11 cellular contexts compared by ENCODE assay signal in genomic region chr17:39706921-39707337, GRCh38. TPM values are rescaled to one million over a fixed set of nuclear protein-coding genes. Genes with fewer than 3 reads are reported as not detected.
DNase-seq lines count a peak whose midpoint lies in the region; ATAC-seq and TF ChIP-seq lines count a peak whose summit lies in the region.
"Had no signal": no experiment of that assay in that cellular context is flagged by ENCODE, and none has a peak within 500 bp of the region (broad histone marks: within the 10 kb centered on the region; RNA-seq: fewer than 3 reads in every experiment).

No MANE protein-coding gene starts in this region.

- peak overlapping the region; percentile 12 for H3K4me3 Mint-ChIP-seq in activated naive CD4-positive, alpha-beta T cell treated with anti-CD3 and anti-CD28 coated beads, Interleukin-2, amount 50 U/mL, for 24 hours
- H3K4me3 Mint-ChIP-seq in T-helper 17 cell (peak overlapping the region; percentile 62), neural progenitor cell (no peak overlapping the region)
- H3K4me3 Mint-ChIP-seq: IgD-negative memory B cell had no signal

- H2AFZ ChIP-seq in neural progenitor cell (replicated peaks), result no peak overlapping the region

- H3K36me3 ChIP-seq in tibial artery (peaks cover 45 to 53% (median 51%) of the 10 kb centered on the region in 3 donors), neural progenitor cell (no peaks in the 10 kb centered on the region)

- H3K4me1 Mint-ChIP-seq in activated naive CD4-positive, alpha-beta T cell treated with anti-CD3 and anti-CD28 coated beads, Interleukin-2, amount 50 U/mL, for 24 hours, result peaks cover 24% of the 10 kb centered on the region
- H3K4me1 Mint-ChIP-seq in T-helper 17 cell, result peaks cover 17% of the 10 kb centered on the region
- peaks cover 11% of the 10 kb centered on the region for H3K4me1 Mint-ChIP-seq in neural progenitor cell

- H3K4me1 ChIP-seq in tibial artery (peaks cover 0 to 62% (median 45%) of the 10 kb centered on the region in 4 donors), neural progenitor cell (peaks cover 34% of the 10 kb centered on the region)

- H3F3A ChIP-seq in neural progenitor cell (ENCODE audit: low read depth), result peaks cover 21% of the 10 kb centered on the region

- H3K4me3 ChIP-seq in tibial artery (no peak overlapping the region), neural progenitor cell (no peak overlapping the region)

- H3K9me3 ChIP-seq in T-helper 17 cell (ENCODE audit: control insufficient read depth, low read length, poor library complexity, severe bottlenecking) (no peaks in the 10 kb centered on the region), tibial artery (no peaks in the 10 kb centered on the region), neural progenitor cell (ENCODE audit: low read depth) (no peaks in the 10 kb centered on the region)

- TF ChIP-seq CTCF in tibial artery (IDR thresholded peaks at IDR 0.05) (no peak), neural progenitor cell (IDR thresholded peaks at IDR 0.05) (no peak)

- peak overlapping the region; percentile 78 for H3K27ac Mint-ChIP-seq in activated naive CD4-positive, alpha-beta T cell treated with anti-CD3 and anti-CD28 coated beads, Interleukin-2, amount 50 U/mL, for 24 hours
- H3K27ac Mint-ChIP-seq in T-helper 17 cell, result peak overlapping the region; percentile 77
- H3K27ac Mint-ChIP-seq in neural progenitor cell, result no peak overlapping the region
- H3K27ac Mint-ChIP-seq: IgD-negative memory B cell had no signal

- peaks cover 55% of the 10 kb centered on the region for H4K20me1 ChIP-seq in neural progenitor cell (ENCODE audit: low read depth)

- no peaks in the 10 kb centered on the region for H3K27me3 ChIP-seq in tibial artery
- no peaks in the 10 kb centered on the region for H3K27me3 ChIP-seq in neural progenitor cell

- H3K27ac ChIP-seq in tibial artery (peak overlapping the region; percentile 81 to 98), neural progenitor cell (no peak overlapping the region)

- H3K9ac ChIP-seq in neural progenitor cell, result no peak overlapping the region

- no peak overlapping the region for H3K4me2 ChIP-seq in neural progenitor cell

- no peaks in the 10 kb centered on the region for H3K9me3 Mint-ChIP-seq in activated naive CD4-positive, alpha-beta T cell treated with anti-CD3 and anti-CD28 coated beads, Interleukin-2, amount 50 U/mL, for 24 hours
- H3K9me3 Mint-ChIP-seq in neural progenitor cell, result no peaks in the 10 kb centered on the region
- H3K9me3 Mint-ChIP-seq: IgD-negative memory B cell had no signal

- H3K27me3 Mint-ChIP-seq in activated naive CD4-positive, alpha-beta T cell treated with anti-CD3 and anti-CD28 coated beads, Interleukin-2, amount 50 U/mL, for 24 hours, result peaks cover 1% of the 10 kb centered on the region
- H3K27me3 Mint-ChIP-seq in T-helper 17 cell, result no peaks in the 10 kb centered on the region
- H3K27me3 Mint-ChIP-seq in neural progenitor cell (ENCODE audit: insufficient read depth, low read depth), result peaks cover 4% of the 10 kb centered on the region

- ATAC-seq in T-helper 17 cell, result peak; percentile 62

- peaks cover 47% of the 10 kb centered on the region for H3K79me2 ChIP-seq in neural progenitor cell (ENCODE audit: low read depth)

- no peak for DNase-seq in activated naive CD4-positive, alpha-beta T cell treated with anti-CD3 and anti-CD28 coated beads, Interleukin-2, amount 50 U/mL, for 16 hours
- no peak for DNase-seq in T-helper 17 cell
- peak; percentile 30 for DNase-seq in kidney tubule cell (ENCODE audit: low spot score)
- no peak for DNase-seq in tibial artery
- DNase-seq in retina, result no peak
- no peak for DNase-seq in neural progenitor cell (ENCODE audit: low spot score)
- DNase-seq in superior temporal gyrus (ENCODE audit: extremely low spot score), result no peak
- DNase-seq: midbrain, NCI-H146 had no signal

- intact Hi-C loops in tibial artery (cut with DNase I; ENCODE audit: low total_unique reads), result no loop called here

- no peaks in the 10 kb centered on the region for H3K36me3 Mint-ChIP-seq in activated naive CD4-positive, alpha-beta T cell treated with anti-CD3 and anti-CD28 coated beads, Interleukin-2, amount 50 U/mL, for 24 hours
- H3K36me3 Mint-ChIP-seq in T-helper 17 cell (ENCODE audit: low read depth) (peaks cover 3% of the 10 kb centered on the region), neural progenitor cell (peaks cover 5% of the 10 kb centered on the region)

RNA-seq across cellular contexts. Expression of gene ERBB2, which starts 7.1 kb away (rescaled TPM):
- total RNA-seq in T-helper 17 cell, result 1 to 10 TPM; 1.3 to 3.5 TPM
- 75.2 and 116 TPM in 2 replicates for total RNA-seq in neural progenitor cell (ENCODE audit: low replicate concordance)

RNA-seq across cellular contexts. Expression of gene PGAP3, which starts 19.1 kb away (rescaled TPM):
- total RNA-seq in T-helper 17 cell, result 10 to 100 TPM; 28.8 to 31.3 TPM
- total RNA-seq in neural progenitor cell (ENCODE audit: low replicate concordance), result 6.6 and 26.1 TPM in 2 replicates

RNA-seq across cellular contexts. Expression of gene MIEN1, which starts 23.4 kb away (rescaled TPM):
- total RNA-seq in T-helper 17 cell (10 to 100 TPM; 36.9 to 41.8 TPM), neural progenitor cell (ENCODE audit: low replicate concordance) (20.1 and 27.6 TPM in 2 replicates)

RNA-seq across cellular contexts. Expression of gene GRB7, which starts 30.8 kb away (rescaled TPM):
- total RNA-seq in T-helper 17 cell (not detected), neural progenitor cell (ENCODE audit: low replicate concordance) (6.0 and 8.0 TPM in 2 replicates)

RNA-seq across cellular contexts. Expression of gene PNMT, which starts 38.7 kb away (rescaled TPM):
- not detected for total RNA-seq in T-helper 17 cell
- total RNA-seq in neural progenitor cell (ENCODE audit: low replicate concordance), result 0.28 TPM in 1 of 2 replicates, not detected in the other

Comparison
In these comparisons a context has a peak if more than half of its experiments do, and no peak if none do; other contexts are left out.
1. RNA of gene ERBB2, which starts 7.1 kb away (total RNA-seq): 75.2 to 116 TPM in neural progenitor cell; 1.3 to 3.5 TPM in T-helper 17 cell; every median in the first group is over 10 times any median in the second.